ENCODE assay signal across 8 cellular contexts in the genomic region with DNA sequence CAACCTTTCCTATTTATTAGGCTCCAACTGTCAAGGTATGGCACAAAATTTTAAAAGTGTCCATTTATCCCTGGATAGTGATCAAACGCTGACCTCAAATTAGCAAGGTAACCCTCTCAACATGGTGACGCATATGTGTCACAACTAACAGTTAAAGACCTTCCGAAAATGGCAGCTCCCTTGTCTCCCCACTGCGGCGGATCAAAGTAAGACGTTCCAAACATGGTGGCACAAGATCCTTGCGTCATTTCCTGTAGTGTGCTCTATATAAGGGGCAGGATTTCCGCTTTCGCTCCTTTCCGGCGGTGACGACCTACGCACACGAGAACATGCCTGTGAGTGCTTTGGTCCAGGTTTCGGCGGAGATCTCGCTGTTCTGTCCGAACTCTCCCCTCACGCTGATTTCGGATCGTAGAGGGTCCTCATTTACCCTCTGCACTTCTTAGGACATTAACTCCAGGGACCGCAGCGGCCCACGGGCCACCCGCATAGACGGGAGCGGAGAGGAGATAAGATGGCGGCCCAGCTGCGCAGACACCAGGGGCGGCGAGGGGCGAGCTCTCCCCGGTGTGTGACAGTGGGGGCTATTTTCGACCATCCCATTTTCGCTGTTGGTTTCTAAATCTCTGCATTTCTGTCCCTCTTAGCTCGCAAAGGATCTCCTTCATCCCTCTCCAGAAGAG. TPM values are rescaled to one million over a fixed set of nuclear protein-coding genes. Genes with fewer than 3 reads are reported as not detected.
DNase-seq lines count a peak whose midpoint lies in the region; ATAC-seq, FAIRE-seq and TF ChIP-seq lines count a peak whose summit lies in the region.

A gene (plus strand): TSS at position 295 of the 683 bp plus-strand sequence. CDS start 35 bp downstream, at position 330.

- DNase-seq in NCI-H82 (lab: John Stamatoyannopoulos, UW) (peak; percentile 100), dermis microvascular lymphatic vessel endothelial cell (ENCODE audit: low read depth in 2 of 2) (peak; percentile 97), HepG2 (ENCODE audit: low spot score) (peak; percentile 98)
- peak; percentile 79 to 86 for DNase-seq in activated CD4-positive, alpha-beta T cell treated with anti-CD3 and anti-CD28 coated beads, Interleukin-2, amount 50 U/mL, for 48 hours
- DNase-seq in stimulated activated CD4-positive, alpha-beta T cell treated with anti-CD3 and anti-CD28 coated beads, Interleukin-4, amount 100 ng/mL, for 1 hour, result peak; percentile 75

- CTCF ChIA-PET in HepG2 (lab: Yijun Ruan, JAX; ENCODE audit: low intra/inter-chr PET ratio, low total read pairs), result no interaction called here

- peaks cover 37 to 46% (median 43%) of the 10 kb centered on the region in 11 experiments for H3K36me3 ChIP-seq in BLaER1 treated with 17β-estradiol and CSF1 and Interleukin-3, amounts not matched to agents 10 nM and 100 nM
- H3K36me3 ChIP-seq in HepG2 (replicated peaks in 1 of 2; ENCODE audit: control insufficient read depth in 1 of 2, insufficient read depth in 2 of 2, low read length in 2 of 2), result peaks cover 2 to 16% of the 10 kb centered on the region in 2 experiments; a peak in 4 of 5 replicates

- peak within 1 kb of the TSS; percentile 92 to 99 (median 95) for H3K27ac ChIP-seq in BLaER1 treated with 17β-estradiol and CSF1 and Interleukin-3, amounts not matched to agents 10 nM and 100 nM
- H3K27ac ChIP-seq in HepG2 (ENCODE audit: extremely low read length, insufficient read depth, low read length), result peak within 1 kb of the TSS; percentile 85

- H3K9me3 ChIP-seq in BLaER1 treated with 17β-estradiol and CSF1 and Interleukin-3, amounts not matched to agents 10 nM and 100 nM (replicated peaks in 1 of 11), result no peaks in the 10 kb centered on the region
- no peaks in the 10 kb centered on the region for H3K9me3 ChIP-seq in HepG2 (ENCODE audit: low read length)

- peak within 1 kb of the TSS; percentile 88 to 99 (median 95) for H3K9ac ChIP-seq in BLaER1 treated with 17β-estradiol and CSF1 and Interleukin-3, amounts not matched to agents 10 nM and 100 nM
- H3K9ac ChIP-seq in HepG2 (ENCODE audit: insufficient read depth, low read depth, low read length), result peak within 1 kb of the TSS; percentile 98

- TF ChIP-seq EP300 in HepG2 (IDR thresholded peaks at IDR 0.05; ENCODE audit: low read depth in 2 of 2, low read length in 2 of 2), result peak; percentile 22 to 76; a peak in 3 of 4 replicates
- TF ChIP-seq EP300 in HepG2 (CRISPR knock-in tag; IDR thresholded peaks at IDR 0.05; ENCODE audit: borderline replicate concordance), result peak; percentile 75

- H4K20me1 ChIP-seq in BLaER1 treated with 17β-estradiol and CSF1 and Interleukin-3, amounts not matched to agents 10 nM and 100 nM, result peaks cover 15 to 46% (median 34%) of the 10 kb centered on the region in 11 experiments; a peak in 16 of 22 replicates
- peaks cover 12% of the 10 kb centered on the region for H4K20me1 ChIP-seq in HepG2 (ENCODE audit: insufficient read depth, low read length)

- peaks cover 19% of the 10 kb centered on the region for H3K79me2 ChIP-seq in HepG2 (ENCODE audit: insufficient read depth, low read length)

- POLR2A ChIA-PET in HepG2 (lab: Yijun Ruan, JAX), result interaction anchor here (0.6 to 7.5 kb wide), 43 partner anchors 9 to 382 kb away, joined by 3 to 92 read pairs (median 5); a partner anchor contains a TSS

- no TSS peak for BruUV-seq in HepG2 (replicated peaks; lab: Mats Ljungman, UMichigan)

- intact Hi-C loops in HepG2 (cut with micrococcal nuclease; ENCODE audit: unreplicated experiment), result no loop called here

- peak within 1 kb of the TSS; percentile 59 for H2AFZ ChIP-seq in HepG2 (ENCODE audit: low read length)

- in situ Hi-C loops in HepG2 (cut with HindIII; ENCODE audit: extremely low pct_ligation_motif_present, low pct_unique_long_range_greater_than_20kb), result no loop called here

- TF ChIP-seq RAD21 in HepG2 (CRISPR knock-in tag; IDR thresholded peaks at IDR 0.05), result 0 out of 2 replicates have a peak, but pooled peaks have one; percentile 25

- ATAC-seq in GM19351 (IDR thresholded peaks at IDR 0.05; ENCODE audit: unreplicated experiment), result peak; percentile 69
- ATAC-seq in HG03571 (IDR thresholded peaks at IDR 0.05; ENCODE audit: unreplicated experiment), result peak; percentile 64
- peak; percentile 24 for ATAC-seq in HepG2

- H3K27me3 ChIP-seq in BLaER1 treated with 17β-estradiol and CSF1 and Interleukin-3, amounts not matched to agents 10 nM and 100 nM, result no peaks in the 10 kb centered on the region
- H3K27me3 ChIP-seq in HepG2 (ENCODE audit: control insufficient read depth in 1 of 2, insufficient read depth in 2 of 2, low read length in 2 of 2), result no peaks in the 10 kb centered on the region; a peak in 1 of 5 replicates

- peak; percentile 100 for TF ChIP-seq POLR2A in HepG2 (IDR thresholded peaks at IDR 0.05; ENCODE audit: insufficient read depth in 1 of 2, low read depth in 2 of 2, low read length in 2 of 2)

- TF ChIP-seq CTCF in HepG2 (CRISPR knock-in tag; IDR thresholded peaks at IDR 0.05), result no peak

- peak within 1 kb of the TSS; percentile 86 to 98 (median 95) for H3K4me2 ChIP-seq in BLaER1 treated with 17β-estradiol and CSF1 and Interleukin-3, amounts not matched to agents 10 nM and 100 nM
- H3K4me2 ChIP-seq in HepG2 (ENCODE audit: low read depth, low read length), result peak within 1 kb of the TSS; percentile 76

- peak within 1 kb of the TSS; percentile 73 to 93 (median 80) for H3K4me3 ChIP-seq in BLaER1 treated with 17β-estradiol and CSF1 and Interleukin-3, amounts not matched to agents 10 nM and 100 nM
- peak within 1 kb of the TSS; percentile 77 to 97 (median 94) for H3K4me3 ChIP-seq in HepG2 (replicated peaks in 1 of 3; ENCODE audit: insufficient read depth in 1 of 3, low read depth in 2 of 3, low read length in 3 of 3)

- H3K4me1 ChIP-seq in BLaER1 treated with 17β-estradiol and CSF1 and Interleukin-3, amounts not matched to agents 10 nM and 100 nM, result peaks cover 42 to 67% (median 54%) of the 10 kb centered on the region in 10 experiments
- H3K4me1 ChIP-seq in HepG2 (ENCODE audit: insufficient read depth, low read length), result peaks cover 27% of the 10 kb centered on the region

- FAIRE-seq in HepG2 (lab: Jason Lieb, UNC), result peak; percentile 82

- 2% methylated on average over 22 of the region's 36 CpGs for WGBS in HepG2 (ENCODE audit: low lambda C conversion rate)

TF ChIP-seq in HepG2, 621 proteins besides CTCF, POLR2A, EP300 and RAD21 (continues in another document):
- TF ChIP-seq ERF (CRISPR knock-in tag; IDR thresholded peaks at IDR 0.05) (peak; percentile 94), NR2F6 (IDR thresholded peaks at IDR 0.05) (no peak), NR2F6 (CRISPR knock-in tag; IDR thresholded peaks at IDR 0.05) (peak; percentile 49; the same call in 1 of the 2 replicates), ETV5 (CRISPR knock-in tag; IDR thresholded peaks at IDR 0.05; ENCODE audit: borderline replicate concordance) (peak; percentile 74), KLF6 (CRISPR knock-in tag; IDR thresholded peaks at IDR 0.05) (no peak; the same call in 1 of the 2 replicates), ETV6 (CRISPR knock-in tag; conservative IDR thresholded peaks at IDR 0.05) (peak; percentile 68), PAF1 (CRISPR knock-in tag; IDR thresholded peaks at IDR 0.05) (no peak), ZFP62 (CRISPR knock-in tag; IDR thresholded peaks at IDR 0.05) (no peak), ZNF253 (CRISPR knock-in tag; IDR thresholded peaks at IDR 0.05; ENCODE audit: borderline replicate concordance) (no peak), SUZ12 (IDR thresholded peaks at IDR 0.05; ENCODE audit: low read depth, low read length) (no peak), GLI4 (CRISPR knock-in tag; IDR thresholded peaks at IDR 0.05; ENCODE audit: borderline replicate concordance) (0 out of 2 replicates have a peak, but pooled peaks have one; percentile 19), SCMH1 (CRISPR knock-in tag; IDR thresholded peaks at IDR 0.05; ENCODE audit: borderline replicate concordance) (no peak), ISL2 (CRISPR knock-in tag; IDR thresholded peaks at IDR 0.05) (peak; percentile 49; the same call in 1 of the 2 replicates), NCOA2 (CRISPR knock-in tag; IDR thresholded peaks at IDR 0.05) (peak; percentile 73), EZH2 (conservative IDR thresholded peaks at IDR 0.05; ENCODE audit: low read depth, low read length) (no peak), CENPT (CRISPR knock-in tag; IDR thresholded peaks at IDR 0.05; ENCODE audit: low read depth) (no peak), ZNF143 (CRISPR knock-in tag; IDR thresholded peaks at IDR 0.05) (peak; percentile 69)

RNA-seq across cellular contexts. Expression of the gene that starts here (rescaled TPM):
- total RNA-seq in dermis microvascular lymphatic vessel endothelial cell, result 1,374 and 1,459 TPM in 2 replicates
- total RNA-seq in HepG2 (2016; rRNA removed; fragmentation: Illumina TruSeq; extraction: Trizol), result 3,737 and 4,047 TPM in 2 replicates
- total RNA-seq in HepG2 (2016; cell fraction: cytosol; rRNA removed; fragmentation: Illumina TruSeq; extraction: Trizol; ENCODE audit: low read depth), result 7,018 and 7,793 TPM in 2 replicates
- 3,754 and 4,367 TPM in 2 replicates for total RNA-seq in HepG2 (2016; cell fraction: insoluble cytoplasmic fraction; rRNA removed; fragmentation: Illumina TruSeq; extraction: Trizol)
- 10,548 and 11,167 TPM in 2 replicates for total RNA-seq in HepG2 (2016; cell fraction: membrane; rRNA removed; fragmentation: Illumina TruSeq; extraction: Trizol)
- 1,390 and 1,410 TPM in 2 replicates for total RNA-seq in HepG2 (2016; cell fraction: nucleus; rRNA removed; fragmentation: Illumina TruSeq; extraction: Trizol)
- polyA plus RNA-seq in HepG2 (2011; rRNA removed), result 9,964 and 10,356 TPM in 2 replicates
- polyA plus RNA-seq in HepG2 (2011; cell fraction: cytosol; rRNA removed), result 3,302 and 3,959 TPM in 2 replicates
- polyA plus RNA-seq in HepG2 (2011; cell fraction: nucleus; rRNA removed), result 1,159 and 1,716 TPM in 2 replicates
- polyA plus RNA-seq in HepG2 (2012), result 6,362 and 9,626 TPM in 2 replicates
- polyA plus RNA-seq in HepG2 (2016; cell fraction: cytosol; fragmentation: Illumina TruSeq; extraction: Trizol; ENCODE audit: low read depth), result 10,194 and 10,575 TPM in 2 replicates
- 5,061 and 5,658 TPM in 2 replicates for polyA plus RNA-seq in HepG2 (2016; cell fraction: insoluble cytoplasmic fraction; fragmentation: Illumina TruSeq; extraction: Trizol; ENCODE audit: low read depth)
- polyA plus RNA-seq in HepG2 (2016; cell fraction: membrane; fragmentation: Illumina TruSeq; extraction: Trizol; ENCODE audit: low read depth), result 12,027 and 13,095 TPM in 2 replicates
- polyA plus RNA-seq in HepG2 (2016; cell fraction: nucleus; fragmentation: Illumina TruSeq; extraction: Trizol; ENCODE audit: insufficient read depth, low read depth), result 2,852 and 3,004 TPM in 2 replicates
- polyA minus RNA-seq in HepG2 (2011; rRNA and poly(A)+ RNA removed; ENCODE audit: low replicate concordance), result 343 and 788 TPM in 2 replicates
- polyA minus RNA-seq in HepG2 (2011; cell fraction: cytosol; rRNA and poly(A)+ RNA removed), result 376 and 497 TPM in 2 replicates
- 262 and 417 TPM in 2 replicates for polyA minus RNA-seq in HepG2 (2011; cell fraction: nucleus; rRNA and poly(A)+ RNA removed)

Comparison
In these comparisons a context has a peak if more than half of its experiments do, and no peak if none do; other contexts are left out.
1. Peak in every context shown above with its lines: DNase-seq, ATAC-seq, H3K4me3 ChIP-seq and H3K27ac ChIP-seq.